In the genomic region with DNA sequence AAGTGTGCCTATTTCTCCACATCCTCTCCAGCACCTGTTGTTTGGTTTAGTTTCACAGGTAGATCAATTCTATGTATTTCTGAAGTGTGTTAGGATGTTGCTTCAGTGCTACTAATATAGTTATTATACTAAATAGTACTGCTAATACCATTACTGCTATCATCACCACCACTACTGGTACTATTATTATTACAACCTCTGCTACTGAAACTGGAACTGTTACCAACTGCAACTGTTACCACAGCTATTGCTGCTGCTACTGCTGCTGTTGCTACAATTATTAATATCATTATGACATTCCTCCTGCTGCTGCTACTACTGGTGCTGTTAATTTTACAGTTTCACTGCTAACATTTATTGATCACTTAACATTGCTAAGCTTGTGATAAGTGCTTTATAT, we compare ENCODE assay signal across 17 cellular contexts. TPM values are rescaled to one million over a fixed set of nuclear protein-coding genes. Genes with fewer than 3 reads are reported as not detected.
DNase-seq lines count a peak whose midpoint lies in the region; ATAC-seq lines count a peak whose summit lies in the region.
"Had no signal": no experiment of that assay in that cellular context is flagged by ENCODE, and none has a peak within 500 bp of the region (broad histone marks: within the 10 kb centered on the region; RNA-seq: fewer than 3 reads in every experiment).

No MANE protein-coding gene starts in this region.

- no peaks in the 10 kb centered on the region for H3K4me1 Mint-ChIP-seq in stimulated activated memory B cell treated with anti-CD40 and anti-IgM and Interleukin-4, amounts not matched to agents 10 μg/mL and 1 μg/mL and 100 μg/mL, for 72 hours
- H3K4me1 Mint-ChIP-seq in activated CD8-positive, alpha-beta memory T cell treated with anti-CD3 and anti-CD28 coated beads, Interleukin-2, amount 10 ng/mL, durations not matched to agents 7 days and 5 days, result peaks cover 2% of the 10 kb centered on the region
- H3K4me1 Mint-ChIP-seq: B cell, endodermal cell had no signal

- no peaks in the 10 kb centered on the region for H3K27me3 Mint-ChIP-seq in stimulated activated memory B cell treated with anti-CD40 and anti-IgM and Interleukin-4, amounts not matched to agents 10 μg/mL and 1 μg/mL and 100 μg/mL, for 72 hours
- peaks cover 6% of the 10 kb centered on the region for H3K27me3 Mint-ChIP-seq in activated CD8-positive, alpha-beta memory T cell treated with anti-CD3 and anti-CD28 coated beads, Interleukin-2, amount 10 ng/mL, durations not matched to agents 7 days and 5 days

- no peak overlapping the region for H3K27ac Mint-ChIP-seq in stimulated activated memory B cell treated with anti-CD40 and anti-IgM and Interleukin-4, amounts not matched to agents 10 μg/mL and 1 μg/mL and 100 μg/mL, for 72 hours
- H3K27ac Mint-ChIP-seq in activated CD8-positive, alpha-beta memory T cell treated with anti-CD3 and anti-CD28 coated beads, Interleukin-2, amount 10 ng/mL, durations not matched to agents 7 days and 5 days, result no peak overlapping the region
- H3K27ac Mint-ChIP-seq: B cell, endodermal cell had no signal

- H3K4me3 Mint-ChIP-seq in stimulated activated memory B cell treated with anti-CD40 and anti-IgM and Interleukin-4, amounts not matched to agents 10 μg/mL and 1 μg/mL and 100 μg/mL, for 72 hours, result no peak overlapping the region
- H3K4me3 Mint-ChIP-seq in activated CD8-positive, alpha-beta memory T cell treated with anti-CD3 and anti-CD28 coated beads, Interleukin-2, amount 10 ng/mL, durations not matched to agents 7 days and 5 days, result no peak overlapping the region
- H3K4me3 Mint-ChIP-seq: B cell, endodermal cell had no signal

- no peaks in the 10 kb centered on the region for H3K9me3 Mint-ChIP-seq in stimulated activated memory B cell treated with anti-CD40 and anti-IgM and Interleukin-4, amounts not matched to agents 10 μg/mL and 1 μg/mL and 100 μg/mL, for 72 hours
- H3K9me3 Mint-ChIP-seq in activated CD8-positive, alpha-beta memory T cell treated with anti-CD3 and anti-CD28 coated beads, Interleukin-2, amount 10 ng/mL, durations not matched to agents 7 days and 5 days (ENCODE audit: low read depth), result no peaks in the 10 kb centered on the region
- H3K9me3 Mint-ChIP-seq: endodermal cell had no signal

- H3K36me3 Mint-ChIP-seq in stimulated activated memory B cell treated with anti-CD40 and anti-IgM and Interleukin-4, amounts not matched to agents 10 μg/mL and 1 μg/mL and 100 μg/mL, for 72 hours, result no peaks in the 10 kb centered on the region
- no peaks in the 10 kb centered on the region for H3K36me3 Mint-ChIP-seq in activated CD8-positive, alpha-beta memory T cell treated with anti-CD3 and anti-CD28 coated beads, Interleukin-2, amount 10 ng/mL, durations not matched to agents 7 days and 5 days

- DNase-seq in iPS-NIHi7 (ENCODE audit: extremely low spot score), result no peak
- no peak for DNase-seq in activated CD8-positive, alpha-beta memory T cell treated with anti-CD3 and anti-CD28 coated beads, Interleukin-2, amount 10 ng/mL, durations not matched to agents 7 days and 5 days
- DNase-seq in foreskin melanocyte, result no peak
- DNase-seq: activated CD4-positive, alpha-beta T cell treated with anti-CD3 and anti-CD28 coated beads, Interleukin-2, amount 50 U/mL, for 4 hours; activated naive CD4-positive, alpha-beta T cell; endodermal cell; kidney glomerular epithelial cell; PC-9 had no signal

- CTCF ChIA-PET in activated CD8-positive, alpha-beta memory T cell treated with anti-CD3 and anti-CD28 coated beads, Interleukin-2, amount 10 ng/mL, durations not matched to agents 7 days and 5 days (lab: Charles Lee), result interaction anchor here (0.7 to 3.6 kb wide), 4 partner anchors 11 to 255 kb away, joined by 3 to 13 read pairs (median 4); no protein-coding TSS in a partner anchor

- ATAC-seq in GM18511 (IDR thresholded peaks at IDR 0.05; ENCODE audit: unreplicated experiment) (peak; percentile 95), GM19467 (IDR thresholded peaks at IDR 0.05; ENCODE audit: unreplicated experiment) (peak; percentile 91), HG02870 (IDR thresholded peaks at IDR 0.05; ENCODE audit: unreplicated experiment) (peak; percentile 99), HG03469 (IDR thresholded peaks at IDR 0.05; ENCODE audit: unreplicated experiment) (peak; percentile 90)
- no peak for ATAC-seq in stimulated activated memory B cell treated with anti-CD40 and anti-IgM and Interleukin-4, amounts not matched to agents 10 μg/mL and 1 μg/mL and 100 μg/mL, for 72 hours
- ATAC-seq in activated CD8-positive, alpha-beta memory T cell treated with anti-CD3 and anti-CD28 coated beads, Interleukin-2, amount 10 ng/mL, durations not matched to agents 7 days and 5 days, result no peak
- ATAC-seq: gastroesophageal sphincter had no signal

RNA-seq across cellular contexts. Expression of gene LMOD3, which starts 8.3 kb away (rescaled TPM):
- not detected for total RNA-seq in activated CD8-positive, alpha-beta memory T cell treated with anti-CD3 and anti-CD28 coated beads, Interleukin-2, amount 10 ng/mL, durations not matched to agents 7 days and 5 days
- total RNA-seq: B cell, bronchial epithelial cell, endodermal cell, PC-9, renal cortical epithelial cell had no signal

RNA-seq across cellular contexts. Expression of gene ARL6IP5, which starts 46.0 kb away (rescaled TPM):
- 100 to 1,000 TPM; 132 to 203 TPM for total RNA-seq in activated CD8-positive, alpha-beta memory T cell treated with anti-CD3 and anti-CD28 coated beads, Interleukin-2, amount 10 ng/mL, durations not matched to agents 7 days and 5 days

RNA-seq across cellular contexts. Expression of gene UBA3, which starts 50.5 kb away (rescaled TPM):
- total RNA-seq in activated CD8-positive, alpha-beta memory T cell treated with anti-CD3 and anti-CD28 coated beads, Interleukin-2, amount 10 ng/mL, durations not matched to agents 7 days and 5 days, result 100 to 1,000 TPM; 104 to 133 TPM

Comparison
In these comparisons a context has a peak if more than half of its experiments do, and no peak if none do; other contexts are left out.
1. ATAC-seq: peak in GM18511 (single experiment), GM19467 (single experiment), HG02870 (single experiment) and HG03469 (single experiment); none in stimulated activated memory B cell treated with anti-CD40 and anti-IgM and Interleukin-4, amounts not matched to agents 10 μg/mL and 1 μg/mL and 100 μg/mL, for 72 hours (single experiment) and activated CD8-positive, alpha-beta memory T cell treated with anti-CD3 and anti-CD28 coated beads, Interleukin-2, amount 10 ng/mL, durations not matched to agents 7 days and 5 days (single experiment).